ENCODE assay signal across 17 cellular contexts in genomic region chr1:209567788-209568187, GRCh38. TPM values are rescaled to one million over a fixed set of nuclear protein-coding genes. Genes with fewer than 3 reads are reported as not detected.
DNase-seq lines count a peak whose midpoint lies in the region; ATAC-seq and TF ChIP-seq lines count a peak whose summit lies in the region.
"Had no signal": no experiment of that assay in that cellular context is flagged by ENCODE, and none has a peak within 500 bp of the region (broad histone marks: within the 10 kb centered on the region; RNA-seq: fewer than 3 reads in every experiment).

No MANE protein-coding gene starts in this region.

- intact Hi-C loops in natural killer cell (cut with micrococcal nuclease): loop anchor here (5.0 to 10.0 kb wide), 2 partner anchors 60 to 913 kb away; no protein-coding TSS in a partner anchor

- no peak for DNase-seq in activated T-cell treated with anti-CD3 and anti-CD28 coated beads, Interleukin-2, amount 50 U/mL, for 72 hours
- DNase-seq in activated T-cell treated with anti-CD3 and anti-CD28 coated beads, Interleukin-2, amount 50 U/mL, for 4 hours: no peak
- DNase-seq in SK-MEL-5 (ENCODE audit: low read depth, low spot score) (peak; percentile 55), fibroblast of lung (ENCODE audit: low read depth in 2 of 2) (peak; percentile 66 to 90), type B pancreatic cell (ENCODE audit: extremely low spot score, unreplicated experiment) (no peak), GM19238 (ENCODE audit: insufficient read length, low spot score) (no peak), natural killer cell (no peak)
- no peak for DNase-seq in stimulated activated CD4-positive, alpha-beta T cell treated with anti-CD3 and anti-CD28 coated beads, Interleukin-2, amount 100 ng/mL, for 24 hours
- DNase-seq: activated CD8-positive, alpha-beta memory T cell treated with anti-CD3 and anti-CD28 coated beads, Interleukin-2, amount 10 ng/mL, durations not matched to agents 7 days and 5 days; colonic mucosa; COR-L47; occipital lobe; SHP77 treated with DMSO at 0.1 percent for 48 hours had no signal

- no peaks in the 10 kb centered on the region for H3K36me3 ChIP-seq in fibroblast of lung (ENCODE audit: control insufficient read depth, insufficient read depth, low read length)
- H3K36me3 ChIP-seq: colonic mucosa, esophagus muscularis mucosa had no signal

- H3K27me3 ChIP-seq in fibroblast of lung (ENCODE audit: control insufficient read depth, insufficient read depth, low read length): peaks cover 5% of the 10 kb centered on the region

- no peaks in the 10 kb centered on the region for H4K20me1 ChIP-seq in fibroblast of lung (ENCODE audit: control insufficient read depth, extremely low read depth, insufficient read depth, low read length)

- in situ Hi-C loops in SK-MEL-5 (cut with HindIII; ENCODE audit: low pct_unique_long_range_greater_than_20kb, low sequenced_read_pairs): no loop called here

- peak; percentile 16 to 61 for ATAC-seq in activated T-cell treated with anti-CD3 and anti-CD28 coated beads, Interleukin-2, amount 50 U/mL, for 72 hours (replicated peaks in 1 of 2)
- ATAC-seq in activated T-cell treated with anti-CD3 and anti-CD28 coated beads, Interleukin-2, amount 50 U/mL, for 4 hours: no peak
- no peak for ATAC-seq in natural killer cell
- ATAC-seq: activated CD8-positive, alpha-beta memory T cell treated with anti-CD3 and anti-CD28 coated beads, Interleukin-2, amount 10 ng/mL, durations not matched to agents 7 days and 5 days; HCT116 had no signal

- no peak for TF ChIP-seq CTCF in fibroblast of lung (conservative IDR thresholded peaks at IDR 0.05 in 1 of 2, IDR thresholded peaks at IDR 0.05 in 1 of 2; ENCODE audit: low read depth in 1 of 2, low read length in 2 of 2)
- no peak for TF ChIP-seq CTCF in type B pancreatic cell (conservative IDR thresholded peaks at IDR 0.05)
- no peak for TF ChIP-seq CTCF in natural killer cell (IDR thresholded peaks at IDR 0.05)

- no peak overlapping the region for H3K4me2 ChIP-seq in fibroblast of lung (ENCODE audit: extremely low read depth, insufficient read depth, low read length)

- H3K27ac ChIP-seq in fibroblast of lung (ENCODE audit: insufficient read depth, low read length): no peak overlapping the region
- H3K27ac ChIP-seq: colonic mucosa, esophagus muscularis mucosa had no signal

- no peaks in the 10 kb centered on the region for H3K79me2 ChIP-seq in fibroblast of lung (ENCODE audit: control insufficient read depth, insufficient read depth, low read length)

- H3K4me3 ChIP-seq in fibroblast of lung (replicated peaks in 1 of 4; ENCODE audit: control extremely low read depth in 1 of 4, insufficient read depth in 1 of 4, low read depth in 3 of 4, low read length in 4 of 4): no peak overlapping the region
- H3K4me3 ChIP-seq: colonic mucosa, esophagus muscularis mucosa, skin epidermis had no signal

- no peaks in the 10 kb centered on the region for H3K36me3 Mint-ChIP-seq in activated T-cell treated with anti-CD3 and anti-CD28 coated beads, Interleukin-2, amount 50 U/mL, for 72 hours (ENCODE audit: insufficient read depth in 2 of 2)
- no peaks in the 10 kb centered on the region for H3K36me3 Mint-ChIP-seq in activated T-cell treated with anti-CD3 and anti-CD28 coated beads, Interleukin-2, amount 50 U/mL, for 4 hours (ENCODE audit: insufficient read depth)
- H3K36me3 Mint-ChIP-seq in type B pancreatic cell (no peaks in the 10 kb centered on the region), natural killer cell (no peaks in the 10 kb centered on the region)
- H3K36me3 Mint-ChIP-seq: activated CD8-positive, alpha-beta memory T cell treated with anti-CD3 and anti-CD28 coated beads, Interleukin-2, amount 10 ng/mL, durations not matched to agents 7 days and 5 days; activated naive CD4-positive, alpha-beta T cell treated with anti-CD3 and anti-CD28 coated beads, Interleukin-2, amount 50 U/mL, for 24 hours had no signal

- peaks cover 35% of the 10 kb centered on the region for H3K4me1 Mint-ChIP-seq in activated T-cell treated with anti-CD3 and anti-CD28 coated beads, Interleukin-2, amount 50 U/mL, for 72 hours (ENCODE audit: low read depth)
- peaks cover 18% of the 10 kb centered on the region for H3K4me1 Mint-ChIP-seq in activated T-cell treated with anti-CD3 and anti-CD28 coated beads, Interleukin-2, amount 50 U/mL, for 4 hours (ENCODE audit: low read depth)
- peaks cover 18% of the 10 kb centered on the region for H3K4me1 Mint-ChIP-seq in type B pancreatic cell (ENCODE audit: unreplicated experiment)
- peaks cover 6 to 7% of the 10 kb centered on the region in 2 donors for H3K4me1 Mint-ChIP-seq in natural killer cell

- H3K4me3 Mint-ChIP-seq in activated T-cell treated with anti-CD3 and anti-CD28 coated beads, Interleukin-2, amount 50 U/mL, for 72 hours: no peak overlapping the region
- H3K4me3 Mint-ChIP-seq in activated T-cell treated with anti-CD3 and anti-CD28 coated beads, Interleukin-2, amount 50 U/mL, for 4 hours: no peak overlapping the region
- H3K4me3 Mint-ChIP-seq in type B pancreatic cell (peak overlapping the region; percentile 26), natural killer cell (no peak overlapping the region)
- H3K4me3 Mint-ChIP-seq: activated CD8-positive, alpha-beta memory T cell treated with anti-CD3 and anti-CD28 coated beads, Interleukin-2, amount 10 ng/mL, durations not matched to agents 7 days and 5 days; activated naive CD4-positive, alpha-beta T cell treated with anti-CD3 and anti-CD28 coated beads, Interleukin-2, amount 50 U/mL, for 24 hours had no signal

- H3K9ac ChIP-seq in fibroblast of lung (ENCODE audit: insufficient read depth, low read length): no peak overlapping the region

- peaks cover 50% of the 10 kb centered on the region for H3K27me3 Mint-ChIP-seq in activated T-cell treated with anti-CD3 and anti-CD28 coated beads, Interleukin-2, amount 50 U/mL, for 72 hours (ENCODE audit: low read depth)
- H3K27me3 Mint-ChIP-seq in activated T-cell treated with anti-CD3 and anti-CD28 coated beads, Interleukin-2, amount 50 U/mL, for 4 hours (ENCODE audit: low read depth): peaks cover 40% of the 10 kb centered on the region
- H3K27me3 Mint-ChIP-seq in type B pancreatic cell (peaks cover 30% of the 10 kb centered on the region), natural killer cell (ENCODE audit: low read depth in 2 of 2) (peaks cover 32 to 33% of the 10 kb centered on the region in 2 donors)

- no peaks in the 10 kb centered on the region for H3K9me3 ChIP-seq in fibroblast of lung (ENCODE audit: control insufficient read depth, insufficient read depth, low read depth, low read length)
- H3K9me3 ChIP-seq: colonic mucosa, esophagus muscularis mucosa had no signal

- H3K4me1 ChIP-seq in fibroblast of lung (ENCODE audit: control insufficient read depth, extremely low read depth, insufficient read depth, low read length): no peaks in the 10 kb centered on the region
- H3K4me1 ChIP-seq: colonic mucosa had no signal

- H3K27ac Mint-ChIP-seq in activated T-cell treated with anti-CD3 and anti-CD28 coated beads, Interleukin-2, amount 50 U/mL, for 72 hours: no peak overlapping the region
- H3K27ac Mint-ChIP-seq in type B pancreatic cell (peak overlapping the region; percentile 81), natural killer cell (no peak overlapping the region)
- H3K27ac Mint-ChIP-seq: activated CD8-positive, alpha-beta memory T cell treated with anti-CD3 and anti-CD28 coated beads, Interleukin-2, amount 10 ng/mL, durations not matched to agents 7 days and 5 days; activated naive CD4-positive, alpha-beta T cell treated with anti-CD3 and anti-CD28 coated beads, Interleukin-2, amount 50 U/mL, for 24 hours had no signal

- H3K9me3 Mint-ChIP-seq in activated T-cell treated with anti-CD3 and anti-CD28 coated beads, Interleukin-2, amount 50 U/mL, for 72 hours: no peaks in the 10 kb centered on the region
- no peaks in the 10 kb centered on the region for H3K9me3 Mint-ChIP-seq in activated T-cell treated with anti-CD3 and anti-CD28 coated beads, Interleukin-2, amount 50 U/mL, for 4 hours
- H3K9me3 Mint-ChIP-seq in type B pancreatic cell (no peaks in the 10 kb centered on the region), natural killer cell (no peaks in the 10 kb centered on the region)
- H3K9me3 Mint-ChIP-seq: activated naive CD4-positive, alpha-beta T cell treated with anti-CD3 and anti-CD28 coated beads, Interleukin-2, amount 50 U/mL, for 24 hours had no signal

- H2AFZ ChIP-seq in fibroblast of lung (ENCODE audit: low read length): no peak overlapping the region

RNA-seq across cellular contexts. Expression of gene CAMK1G, which starts 15.7 kb away (rescaled TPM):
- under 1 TPM; 0.43 to 0.63 TPM for total RNA-seq in activated T-cell treated with anti-CD3 and anti-CD28 coated beads, Interleukin-2, amount 50 U/mL, for 72 hours
- total RNA-seq in activated T-cell treated with anti-CD3 and anti-CD28 coated beads, Interleukin-2, amount 50 U/mL, for 4 hours: under 1 TPM; 0.08 to 0.15 (median 0.14) TPM
- not detected in 2 replicates for total RNA-seq in SK-MEL-5 (2014; rRNA removed; shearing (Covaris generic))
- not detected in 2 replicates for polyA plus RNA-seq in SK-MEL-5 (2015; cell fraction: cytosol; rRNA removed)
- 0.16 TPM in 1 of 2 replicates, not detected in the other for polyA plus RNA-seq in SK-MEL-5 (2015; cell fraction: nucleus; rRNA removed)
- total RNA-seq in fibroblast of lung (0.77 and 1.7 TPM in 2 replicates), type B pancreatic cell (ENCODE audit: low replicate concordance) (2.0 and 9.4 TPM in 2 replicates), natural killer cell (not detected)
- 0.96 and 3.0 TPM in 2 replicates for polyA plus RNA-seq in fibroblast of lung
- polyA plus RNA-seq in fibroblast of lung (2012): 0.34 and 1.5 TPM in 2 replicates
- 0.16 and 2.4 TPM in 2 replicates for polyA minus RNA-seq in fibroblast of lung (ENCODE audit: low replicate concordance)
- total RNA-seq: activated CD8-positive, alpha-beta memory T cell treated with anti-CD3 and anti-CD28 coated beads, Interleukin-2, amount 10 ng/mL, durations not matched to agents 7 days and 5 days had no signal

Comparison
In these comparisons a context has a peak if more than half of its experiments do, and no peak if none do; other contexts are left out.
1. ATAC-seq: peak in activated T-cell treated with anti-CD3 and anti-CD28 coated beads, Interleukin-2, amount 50 U/mL, for 72 hours (2 of 2); none in activated T-cell treated with anti-CD3 and anti-CD28 coated beads, Interleukin-2, amount 50 U/mL, for 4 hours (0 of 2) and natural killer cell (0 of 3).
2. DNase-seq: peak in SK-MEL-5 (single experiment) and fibroblast of lung (2 of 2); none in activated T-cell treated with anti-CD3 and anti-CD28 coated beads, Interleukin-2, amount 50 U/mL, for 72 hours (0 of 2), activated T-cell treated with anti-CD3 and anti-CD28 coated beads, Interleukin-2, amount 50 U/mL, for 4 hours (single experiment), type B pancreatic cell (single experiment), stimulated activated CD4-positive, alpha-beta T cell treated with anti-CD3 and anti-CD28 coated beads, Interleukin-2, amount 100 ng/mL, for 24 hours (0 of 2), GM19238 (single experiment) and natural killer cell (single experiment).